Comparison of ENCODE assay signal across 33 cellular contexts in genomic region chr7:106522691-106523090, GRCh38.
"Had no signal": no experiment of that assay in that cellular context is flagged by ENCODE, and none has a peak within 500 bp of the region (broad histone marks: within the 10 kb centered on the region; RNA-seq: fewer than 3 reads in every experiment).

No MANE protein-coding gene starts in this region.

- H3K4me3 ChIP-seq: cardiac muscle cell, MG63, Peyer's patch, SJSA1 had no signal

- H3K27me3 ChIP-seq: cardiac muscle cell, MG63, Peyer's patch, SJSA1 had no signal

- H3K4me2 ChIP-seq: SK-N-SH had no signal

- H3K27ac ChIP-seq: cardiac muscle cell, Peyer's patch, SJSA1 had no signal

- H3K9me2 ChIP-seq: SK-N-SH had no signal

- H3K4me1 ChIP-seq: Peyer's patch, SJSA1 had no signal

- H3K9me3 ChIP-seq: MG63, Peyer's patch, SJSA1, SK-N-SH had no signal

- ATAC-seq: activated CD4-positive, CD25-positive, alpha-beta regulatory T cell treated with anti-CD3 and anti-CD28 coated beads, Interleukin-2, amount 50 U/mL, for 24 hours; activated CD8-positive, alpha-beta memory T cell treated with anti-CD3 and anti-CD28 coated beads, Interleukin-2, amount 10 ng/mL, durations not matched to agents 7 days and 5 days; PC-3; WTC11 had no signal

- H3K36me3 ChIP-seq: cardiac muscle cell, MG63, Peyer's patch, SJSA1 had no signal

- DNase-seq: activated CD4-positive, alpha-beta memory T cell treated with anti-CD3 and anti-CD28 coated beads, Interleukin-2, amount 10 ng/mL, durations not matched to agents 7 days and 5 days; activated CD4-positive, alpha-beta T cell treated with anti-CD3 and anti-CD28 coated beads for 4 hours; activated CD8-positive, alpha-beta memory T cell treated with anti-CD3 and anti-CD28 coated beads for 24 hours; activated CD8-positive, alpha-beta memory T cell treated with anti-CD3 and anti-CD28 coated beads, Interleukin-2, amount 10 ng/mL, durations not matched to agents 7 days and 5 days; activated CD8-positive, alpha-beta memory T cell treated with anti-CD3 and anti-CD28 coated beads, Interleukin-2, amount 50 U/mL, for 48 hours; activated effector memory CD4-positive, alpha-beta T cell treated with Interleukin-2 at 50 U/mL for 16 hours; activated naive CD4-positive, alpha-beta T cell treated with anti-CD3 and anti-CD28 coated beads, Interleukin-2, amount 10 ng/mL, durations not matched to agents 7 days and 5 days; activated T-cell treated with anti-CD3 and anti-CD28 coated beads, Interleukin-2, amount 50 U/mL, for 48 hours; amniotic stem cell; aorta; Kasumi-1; KG1; MG63; NCI-H1048; NCI-H1105 treated with DMSO at 0.1 percent for 48 hours; NCI-H1436; NCI-H1694 treated with DMSO at 0.1 percent for 48 hours; NCI-H2029; NCI-H2107; NCI-H2171; NCI-H510A; NCI-H526; NCI-H748 treated with DMSO at 0.1 percent for 48 hours; NK-92 treated with Interleukin-12 subunit alpha and Interleukin-12 subunit beta, amount 100 ng/mL, for 24 hours; PC-3; Peyer's patch; RPMI8226; SHP77 treated with DMSO at 0.1 percent for 48 hours; SK-N-SH had no signal

- H3K9ac ChIP-seq: SK-N-SH had no signal
